ENCODE assay signal across 37 cellular contexts in the genomic region with DNA sequence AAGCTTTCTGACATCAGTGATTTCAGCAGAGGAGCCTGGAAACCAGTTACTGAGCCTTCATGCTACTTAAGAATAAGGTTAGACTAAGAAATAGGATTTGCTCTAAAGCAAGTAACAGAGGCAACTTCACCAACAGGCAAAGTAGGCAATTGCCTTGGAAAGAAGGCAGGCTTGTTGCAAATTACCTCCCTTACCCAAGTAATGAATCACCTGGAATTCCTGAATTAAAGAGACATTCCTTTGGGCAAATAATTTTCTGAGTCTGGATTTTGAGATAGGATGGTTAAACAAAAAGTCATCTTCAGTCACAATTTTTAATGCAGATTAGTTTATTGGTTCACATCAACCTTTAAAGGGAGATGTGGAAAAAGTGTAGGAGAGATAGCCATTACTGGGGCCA.
"Had no signal": no experiment of that assay in that cellular context is flagged by ENCODE, and none has a peak within 500 bp of the region (broad histone marks: within the 10 kb centered on the region; RNA-seq: fewer than 3 reads in every experiment).

No MANE protein-coding gene starts in this region.

- ATAC-seq: activated CD4-positive, alpha-beta T cell treated with anti-CD3 and anti-CD28 coated beads for 36 hours; activated CD8-positive, alpha-beta memory T cell treated with anti-CD3 and anti-CD28 coated beads, Interleukin-2, amount 10 ng/mL, durations not matched to agents 7 days and 5 days; activated CD8-positive, alpha-beta T cell treated with anti-CD3 and anti-CD28 coated beads, Interleukin-2, amount 10 ng/mL, durations not matched to agents 7 days and 5 days; activated naive CD8-positive, alpha-beta T cell treated with anti-CD3 and anti-CD28 coated beads, Interleukin-2, amount 50 U/mL, for 24 hours; body of pancreas; effector memory CD8-positive, alpha-beta T cell; gastroesophageal sphincter; heart right ventricle; T-helper 17 cell had no signal

- H3K27me3 Mint-ChIP-seq: activated CD4-positive, alpha-beta memory T cell treated with anti-CD3 and anti-CD28 coated beads for 36 hours; activated CD8-positive, alpha-beta memory T cell treated with anti-CD3 and anti-CD28 coated beads, Interleukin-2, amount 10 ng/mL, durations not matched to agents 7 days and 5 days; activated naive CD4-positive, alpha-beta T cell treated with anti-CD3 and anti-CD28 coated beads, Interleukin-2, amount 50 U/mL, for 24 hours; activated naive CD8-positive, alpha-beta T cell treated with anti-CD3 and anti-CD28 coated beads for 36 hours; activated naive CD8-positive, alpha-beta T cell treated with anti-CD3 and anti-CD28 coated beads, Interleukin-2, amount 50 U/mL, for 24 hours; dendritic cell treated with granulocyte-macrophage colony-stimulating factor and Interleukin-4, amounts not matched to agents 40 ng/mL and 50 ng/mL, for 4 days had no signal

- H3K27ac Mint-ChIP-seq: activated CD4-positive, alpha-beta memory T cell treated with anti-CD3 and anti-CD28 coated beads for 36 hours; activated CD4-positive, alpha-beta T cell treated with anti-CD3 and anti-CD28 coated beads for 36 hours; activated CD4-positive, alpha-beta T cell treated with anti-CD3 and anti-CD28 coated beads, Interleukin-2, amount 10 ng/mL, durations not matched to agents 24 days and 14 days; activated CD8-positive, alpha-beta memory T cell treated with anti-CD3 and anti-CD28 coated beads, Interleukin-2, amount 10 ng/mL, durations not matched to agents 7 days and 5 days; activated CD8-positive, alpha-beta T cell treated with anti-CD3 and anti-CD28 coated beads, Interleukin-2, amount 10 ng/mL, durations not matched to agents 7 days and 5 days; activated naive CD4-positive, alpha-beta T cell treated with anti-CD3 and anti-CD28 coated beads for 36 hours; activated naive CD4-positive, alpha-beta T cell treated with anti-CD3 and anti-CD28 coated beads, Interleukin-2, amount 50 U/mL, for 24 hours; activated naive CD8-positive, alpha-beta T cell treated with anti-CD3 and anti-CD28 coated beads for 36 hours; activated naive CD8-positive, alpha-beta T cell treated with anti-CD3 and anti-CD28 coated beads, Interleukin-2, amount 50 U/mL, for 24 hours; activated T-helper 1 cell treated with anti-CD3 and anti-CD28 coated beads, Interleukin-12 subunit alpha, Interleukin-12 subunit beta, Interleukin-2, Interleukin-4 antibody, amounts not matched to agents 30 ng/mL and 10 ng/mL and 1 ng/mL, durations not matched to agents 14 hours and 24 hours and 36 hours; activated T-helper 2 cell treated with anti-CD3 and anti-CD28 coated beads, Interferon-gamma antibody, Interleukin-2, Interleukin-4, amounts not matched to agents 10 μg/mL and 5 μg/mL and 100 μg/mL, durations not matched to agents 14 hours and 24 hours and 36 hours; dendritic cell treated with granulocyte-macrophage colony-stimulating factor and Interleukin-4, amounts not matched to agents 40 ng/mL and 50 ng/mL, for 4 days; effector memory CD8-positive, alpha-beta T cell; T-helper 17 cell; T-helper 2 cell treated with Interferon-gamma antibody and Interleukin-4, amounts not matched to agents 5 μg/mL and 100 μg/mL, for 36 hours had no signal

- H3K9me3 ChIP-seq: adrenal gland, body of pancreas, colonic mucosa, esophagus squamous epithelium, gastroesophageal sphincter, heart right ventricle had no signal

- H3K9me3 Mint-ChIP-seq: activated CD4-positive, alpha-beta memory T cell treated with anti-CD3 and anti-CD28 coated beads for 36 hours; activated naive CD4-positive, alpha-beta T cell treated with anti-CD3 and anti-CD28 coated beads for 36 hours; activated naive CD4-positive, alpha-beta T cell treated with anti-CD3 and anti-CD28 coated beads, Interleukin-2, amount 50 U/mL, for 24 hours; activated naive CD8-positive, alpha-beta T cell treated with anti-CD3 and anti-CD28 coated beads for 36 hours; activated naive CD8-positive, alpha-beta T cell treated with anti-CD3 and anti-CD28 coated beads, Interleukin-2, amount 50 U/mL, for 24 hours; activated T-helper 1 cell treated with anti-CD3 and anti-CD28 coated beads, Interleukin-12 subunit alpha, Interleukin-12 subunit beta, Interleukin-2, Interleukin-4 antibody, amounts not matched to agents 30 ng/mL and 10 ng/mL and 1 ng/mL, durations not matched to agents 14 hours and 24 hours and 36 hours; activated T-helper 2 cell treated with anti-CD3 and anti-CD28 coated beads, Interferon-gamma antibody, Interleukin-2, Interleukin-4, amounts not matched to agents 10 μg/mL and 5 μg/mL and 100 μg/mL, durations not matched to agents 14 hours and 24 hours and 36 hours; dendritic cell treated with granulocyte-macrophage colony-stimulating factor and Interleukin-4, amounts not matched to agents 40 ng/mL and 50 ng/mL, for 4 days; effector memory CD8-positive, alpha-beta T cell; T-helper 2 cell treated with Interferon-gamma antibody and Interleukin-4, amounts not matched to agents 5 μg/mL and 100 μg/mL, for 36 hours had no signal

- DNase-seq: activated CD4-positive, alpha-beta memory T cell treated with anti-CD3 and anti-CD28 coated beads for 36 hours; activated CD4-positive, alpha-beta T cell treated with anti-CD3 and anti-CD28 coated beads for 36 hours; activated CD4-positive, alpha-beta T cell treated with anti-CD3 and anti-CD28 coated beads, Interleukin-2, amount 10 ng/mL, durations not matched to agents 24 days and 14 days; activated CD4-positive, CD25-positive, alpha-beta regulatory T cell; activated CD4-positive, CD25-positive, alpha-beta regulatory T cell treated with anti-CD3 and anti-CD28 coated beads, Interleukin-2, amount 50 U/mL, for 72 hours; activated CD8-positive, alpha-beta memory T cell treated with anti-CD3 and anti-CD28 coated beads, Interleukin-2, amount 10 ng/mL, durations not matched to agents 7 days and 5 days; activated CD8-positive, alpha-beta memory T cell treated with anti-CD3 and anti-CD28 coated beads, Interleukin-2, amount 50 U/mL, for 4 hours; activated CD8-positive, alpha-beta T cell treated with anti-CD3 and anti-CD28 coated beads, Interleukin-2, amount 10 ng/mL, durations not matched to agents 7 days and 5 days; activated effector memory CD4-positive, alpha-beta T cell treated with anti-CD3 and anti-CD28 coated beads, Interleukin-2, amount 50 U/mL, for 16 hours; activated naive CD4-positive, alpha-beta T cell treated with anti-CD3 and anti-CD28 coated beads for 36 hours; activated naive CD8-positive, alpha-beta T cell treated with anti-CD3 and anti-CD28 coated beads for 36 hours; activated naive CD8-positive, alpha-beta T cell treated with anti-CD3 and anti-CD28 coated beads, Interleukin-2, amount 50 U/mL, for 24 hours; activated T-cell treated with anti-CD3 and anti-CD28 coated beads, Interleukin-2, amount 50 U/mL, for 1 hour; activated T-cell treated with anti-CD3 and anti-CD28 coated beads, Interleukin-2, amount 50 U/mL, for 48 hours; adrenal gland; amygdala; aorta; body of pancreas; central memory CD4-positive, alpha-beta T cell; cerebellar nuclear complex; colonic mucosa; dorsolateral prefrontal cortex; effector memory CD8-positive, alpha-beta T cell; esophagus squamous epithelium; foreskin melanocyte; heart right ventricle; T-helper 1 cell; T-helper 17 cell; T1000 had no signal

- H3K27ac ChIP-seq: adrenal gland, body of pancreas, cardiac muscle cell, colonic mucosa, dorsolateral prefrontal cortex, epithelial cell of prostate, esophagus squamous epithelium, gastroesophageal sphincter, heart right ventricle had no signal

- H3K27me3 ChIP-seq: adrenal gland, body of pancreas, cardiac muscle cell, colonic mucosa, esophagus squamous epithelium, gastroesophageal sphincter, heart right ventricle had no signal

- H3K36me3 Mint-ChIP-seq: activated CD4-positive, alpha-beta memory T cell treated with anti-CD3 and anti-CD28 coated beads for 36 hours; activated naive CD8-positive, alpha-beta T cell treated with anti-CD3 and anti-CD28 coated beads for 36 hours had no signal

- H3K4me1 ChIP-seq: body of pancreas, colonic mucosa, esophagus squamous epithelium had no signal

- H3K36me3 ChIP-seq: cardiac muscle cell, colonic mucosa, esophagus squamous epithelium had no signal

- H3K4me3 Mint-ChIP-seq: activated CD4-positive, alpha-beta memory T cell treated with anti-CD3 and anti-CD28 coated beads for 36 hours; activated CD4-positive, alpha-beta T cell treated with anti-CD3 and anti-CD28 coated beads for 36 hours; activated CD4-positive, alpha-beta T cell treated with anti-CD3 and anti-CD28 coated beads, Interleukin-2, amount 10 ng/mL, durations not matched to agents 24 days and 14 days; activated CD8-positive, alpha-beta memory T cell treated with anti-CD3 and anti-CD28 coated beads, Interleukin-2, amount 10 ng/mL, durations not matched to agents 7 days and 5 days; activated CD8-positive, alpha-beta T cell treated with anti-CD3 and anti-CD28 coated beads, Interleukin-2, amount 10 ng/mL, durations not matched to agents 7 days and 5 days; activated naive CD4-positive, alpha-beta T cell treated with anti-CD3 and anti-CD28 coated beads for 36 hours; activated naive CD4-positive, alpha-beta T cell treated with anti-CD3 and anti-CD28 coated beads, Interleukin-2, amount 50 U/mL, for 24 hours; activated naive CD8-positive, alpha-beta T cell treated with anti-CD3 and anti-CD28 coated beads for 36 hours; activated naive CD8-positive, alpha-beta T cell treated with anti-CD3 and anti-CD28 coated beads, Interleukin-2, amount 50 U/mL, for 24 hours; activated T-helper 1 cell treated with anti-CD3 and anti-CD28 coated beads, Interleukin-12 subunit alpha, Interleukin-12 subunit beta, Interleukin-2, Interleukin-4 antibody, amounts not matched to agents 30 ng/mL and 10 ng/mL and 1 ng/mL, durations not matched to agents 14 hours and 24 hours and 36 hours; dendritic cell treated with granulocyte-macrophage colony-stimulating factor and Interleukin-4, amounts not matched to agents 40 ng/mL and 50 ng/mL, for 4 days; effector memory CD8-positive, alpha-beta T cell; T-helper 17 cell; T-helper 2 cell treated with Interferon-gamma antibody and Interleukin-4, amounts not matched to agents 5 μg/mL and 100 μg/mL, for 36 hours had no signal

- H3K4me3 ChIP-seq: adrenal gland, body of pancreas, cardiac muscle cell, colonic mucosa, dorsolateral prefrontal cortex, esophagus squamous epithelium, gastroesophageal sphincter, heart right ventricle had no signal

- H3K4me1 Mint-ChIP-seq: activated CD4-positive, alpha-beta T cell treated with anti-CD3 and anti-CD28 coated beads for 36 hours; activated CD4-positive, alpha-beta T cell treated with anti-CD3 and anti-CD28 coated beads, Interleukin-2, amount 10 ng/mL, durations not matched to agents 24 days and 14 days; activated CD8-positive, alpha-beta memory T cell treated with anti-CD3 and anti-CD28 coated beads, Interleukin-2, amount 10 ng/mL, durations not matched to agents 7 days and 5 days; activated naive CD4-positive, alpha-beta T cell treated with anti-CD3 and anti-CD28 coated beads, Interleukin-2, amount 50 U/mL, for 24 hours; activated naive CD8-positive, alpha-beta T cell treated with anti-CD3 and anti-CD28 coated beads for 36 hours; activated naive CD8-positive, alpha-beta T cell treated with anti-CD3 and anti-CD28 coated beads, Interleukin-2, amount 50 U/mL, for 24 hours; T-helper 17 cell had no signal
